Comparison of ENCODE assay signal across 8 cellular contexts in the genomic region with DNA sequence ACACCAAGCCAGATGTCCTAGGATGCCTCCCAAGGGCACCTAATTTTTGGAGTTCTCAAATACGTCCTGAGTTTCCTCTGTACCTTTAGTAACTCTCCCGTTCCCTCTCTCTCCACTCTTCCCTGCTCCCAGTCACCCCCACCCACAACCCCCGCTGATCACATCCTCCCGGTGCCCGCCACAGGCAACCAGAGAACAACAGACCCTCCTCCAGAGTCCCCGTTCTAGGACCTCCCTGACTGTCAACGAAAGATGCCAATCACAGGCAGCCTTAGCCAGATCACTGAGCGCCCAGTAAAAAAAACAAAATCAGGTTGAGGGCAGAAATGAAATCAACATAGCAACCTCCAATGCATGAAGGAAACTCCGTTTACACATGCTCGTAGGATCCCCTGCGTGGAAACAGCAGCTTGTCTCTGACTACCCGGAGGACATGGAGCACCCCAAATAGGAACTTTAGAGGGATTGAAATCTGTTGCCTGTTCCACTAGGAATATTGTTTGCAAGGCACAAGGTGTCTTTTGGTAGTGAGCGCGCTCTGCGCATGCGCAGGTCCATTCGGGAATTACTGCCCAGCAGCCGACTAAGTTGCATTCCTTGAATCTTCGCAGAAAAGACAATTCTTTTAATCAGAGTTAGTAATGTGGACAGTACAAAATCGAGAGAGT. TPM values are rescaled to one million over a fixed set of nuclear protein-coding genes. Genes with fewer than 3 reads are reported as not detected.
DNase-seq lines count a peak whose midpoint lies in the region; ATAC-seq and TF ChIP-seq lines count a peak whose summit lies in the region.

A gene (plus strand): TSS at position 557 of the 668 bp plus-strand sequence.

- in situ Hi-C loops in Panc1 (cut with HindIII; ENCODE audit: low pct_unique_long_range_greater_than_20kb, low sequenced_read_pairs) (no loop called here), gastrocnemius medialis (cut with MboI; ENCODE audit: low sequenced_read_pairs in 4 of 4) (no loop called here)

- H3K27me3 Mint-ChIP-seq in immature natural killer cell (ENCODE audit: low read depth in 3 of 3) = peaks cover 10 to 31% (median 18%) of the 10 kb centered on the region in 3 donors

- H3K36me3 ChIP-seq in Panc1 (ENCODE audit: control insufficient read depth, insufficient read depth, low read length) (no peaks in the 10 kb centered on the region), gastrocnemius medialis (no peaks in the 10 kb centered on the region)

- TF ChIP-seq POLR2A in gastrocnemius medialis (IDR thresholded peaks at IDR 0.05) = no peak

- H3K4me1 ChIP-seq in Panc1 (ENCODE audit: control insufficient read depth, insufficient read depth, low read length) = peaks cover 4% of the 10 kb centered on the region; the same call in 1 of the 2 replicates
- no peaks in the 10 kb centered on the region for H3K4me1 ChIP-seq in gastrocnemius medialis

- H3K27me3 ChIP-seq in Panc1 (ENCODE audit: control insufficient read depth, insufficient read depth, low read length) (0 out of 2 replicates have a peak, but pooled peaks cover 5% of the 10 kb centered on the region), gastrocnemius medialis (peaks cover 14 to 15% (median 14%) of the 10 kb centered on the region in 3 donors)

- H3K4me3 ChIP-seq in Panc1 (ENCODE audit: low read depth in 2 of 2, low read length in 2 of 2) (peak within 1 kb of the TSS; percentile 37 to 60), gastrocnemius medialis (peak within 1 kb of the TSS in 3 of 4 donors; percentile 25 to 29 (median 27))

- H3K27ac ChIP-seq in Panc1 (ENCODE audit: low read length) (no peak within 1 kb of the TSS), gastrocnemius medialis (no peak within 1 kb of the TSS)

- peak within 1 kb of the TSS; percentile 55 to 88 (median 71) for H3K4me3 Mint-ChIP-seq in immature natural killer cell

- POLR2A ChIA-PET in Panc1 (lab: Charles Lee) = no interaction called here

- peak within 1 kb of the TSS in 1 of 6 donors; percentile 62 for H3K27ac Mint-ChIP-seq in immature natural killer cell

- TF ChIP-seq CTCF in Panc1 (IDR thresholded peaks at IDR 0.05) (no peak), gastrocnemius medialis (IDR thresholded peaks at IDR 0.05 in 4 of 5, conservative IDR thresholded peaks at IDR 0.05 in 1 of 5) (no peak)

- ATAC-seq in GM18511 (IDR thresholded peaks at IDR 0.05; ENCODE audit: unreplicated experiment) (peak; percentile 3), Panc1 (0 out of 2 replicates have a peak, but pooled peaks have one; percentile 44), gastrocnemius medialis (no peak), GM21619 (IDR thresholded peaks at IDR 0.05; ENCODE audit: unreplicated experiment) (no peak)
- ATAC-seq in activated CD4-positive, CD25-positive, alpha-beta regulatory T cell treated with anti-CD3 and anti-CD28 coated beads, Interleukin-2, amount 50 U/mL, for 24 hours = no peak

- peak; percentile 50 for DNase-seq in Panc1 (ENCODE audit: low read depth, low spot score)
- peak; percentile 17 for DNase-seq in central memory CD4-positive, alpha-beta T cell
- peak; percentile 9 to 22 (median 12) for DNase-seq in immature natural killer cell
- no peak for DNase-seq in gastrocnemius medialis
- no peak for DNase-seq in NK-92 (lab: John Stamatoyannopoulos, UW; ENCODE audit: unreplicated experiment)

- H3K9me3 Mint-ChIP-seq in immature natural killer cell = peaks cover 0 to 4% (median 0%) of the 10 kb centered on the region in 6 donors

- CTCF ChIA-PET in Panc1 (lab: Charles Lee) = no interaction called here

- intact Hi-C loops in Panc1 (cut with micrococcal nuclease; ENCODE audit: unreplicated experiment) = loop anchor here (5.0 kb wide), 1 partner anchor 189 kb away; no protein-coding TSS in a partner anchor
- intact Hi-C loops in gastrocnemius medialis (cut with DNase I; ENCODE audit: low total_unique reads) = no loop called here

- peaks cover 16 to 22% of the 10 kb centered on the region in 2 donors for H3K4me1 Mint-ChIP-seq in immature natural killer cell

- no peaks in the 10 kb centered on the region for H3K9me3 ChIP-seq in Panc1 (ENCODE audit: control insufficient read depth, insufficient read depth, low read depth, low read length)
- H3K9me3 ChIP-seq in gastrocnemius medialis = no peaks in the 10 kb centered on the region

- no peaks in the 10 kb centered on the region for H3K36me3 Mint-ChIP-seq in immature natural killer cell

- BruUV-seq in Panc1 (replicated peaks; lab: Mats Ljungman, UMichigan) = no TSS peak

RNA-seq across cellular contexts. Expression of the gene that starts here (rescaled TPM):
- total RNA-seq in Panc1 (2021; ENCODE audit: unreplicated experiment) = not detected
- polyA plus RNA-seq in Panc1 (2012; ENCODE audit: insufficient read length) = not detected
- not detected for polyA plus RNA-seq in immature natural killer cell
- total RNA-seq in gastrocnemius medialis = not detected

Comparison
In these comparisons a context has a peak if more than half of its experiments do, and no peak if none do; other contexts are left out.
1. Peak in DNase-seq, ATAC-seq and H3K4me3 ChIP-seq in Panc1; RNA of the gene not detected or under 1 TPM.
2. Peak in DNase-seq in immature natural killer cell; RNA of the gene not detected or under 1 TPM.